Comparison of ENCODE assay signal across 23 cellular contexts in genomic region chr5:87524217-87524616, GRCh38.
"Had no signal": no experiment of that assay in that cellular context is flagged by ENCODE, and none has a peak within 500 bp of the region (broad histone marks: within the 10 kb centered on the region; RNA-seq: fewer than 3 reads in every experiment).

No MANE protein-coding gene starts in this region.

- H3K4me1 ChIP-seq: body of pancreas, foreskin keratinocyte, lower lobe of right lung, transverse colon had no signal

- H3K36me3 Mint-ChIP-seq: naive thymus-derived CD4-positive, alpha-beta T cell; stimulated activated naive B cell treated with anti-CD40 and anti-IgM and Interleukin-4, amounts not matched to agents 10 μg/mL and 1 μg/mL and 100 μg/mL, for 72 hours had no signal

- H3K36me3 ChIP-seq: cardiac muscle cell, lower lobe of right lung, transverse colon, WERI-Rb-1 had no signal

- DNase-seq: activated CD4-positive, alpha-beta T cell treated with anti-CD3 and anti-CD28 coated beads for 1 hour; activated CD4-positive, alpha-beta T cell treated with anti-CD3 and anti-CD28 coated beads, Interleukin-2, amount 50 U/mL, for 1 hour; activated CD8-positive, alpha-beta T cell treated with anti-CD3 and anti-CD28 coated beads, Interleukin-2, amount 10 ng/mL, durations not matched to agents 7 days and 5 days; activated gamma-delta T cell; activated naive CD4-positive, alpha-beta T cell treated with anti-CD3 and anti-CD28 coated beads, Interleukin-2, amount 50 U/mL, for 16 hours; activated naive CD8-positive, alpha-beta T cell treated with anti-CD3 and anti-CD28 coated beads, Interleukin-2, amount 50 U/mL, for 24 hours; anterior cingulate cortex; body of pancreas; effector CD4-positive, alpha-beta T cell; foreskin keratinocyte; lower lobe of right lung; naive thymus-derived CD4-positive, alpha-beta T cell; posterior cingulate gyrus; stimulated activated CD4-positive, alpha-beta T cell treated with anti-CD3 and anti-CD28 coated beads, Interleukin-2, amount 100 ng/mL, for 48 hours; stimulated activated CD8-positive, alpha-beta memory T cell treated with anti-CD3 and anti-CD28 coated beads, Interleukin-4, amount 100 ng/mL, for 48 hours; stimulated activated naive B cell treated with anti-CD40 and anti-IgM and Interleukin-4, amounts not matched to agents 10 μg/mL and 1 μg/mL and 100 μg/mL, for 72 hours; transverse colon; WERI-Rb-1 had no signal

- H3K27me3 Mint-ChIP-seq: activated naive CD8-positive, alpha-beta T cell treated with anti-CD3 and anti-CD28 coated beads, Interleukin-2, amount 50 U/mL, for 24 hours; naive thymus-derived CD4-positive, alpha-beta T cell; stimulated activated naive B cell treated with anti-CD40 and anti-IgM and Interleukin-4, amounts not matched to agents 10 μg/mL and 1 μg/mL and 100 μg/mL, for 72 hours had no signal

- H3K27me3 ChIP-seq: body of pancreas, cardiac muscle cell, foreskin keratinocyte, transverse colon had no signal

- H3K27ac Mint-ChIP-seq: activated CD8-positive, alpha-beta T cell treated with anti-CD3 and anti-CD28 coated beads, Interleukin-2, amount 10 ng/mL, durations not matched to agents 7 days and 5 days; activated naive CD8-positive, alpha-beta T cell treated with anti-CD3 and anti-CD28 coated beads, Interleukin-2, amount 50 U/mL, for 24 hours; activated T-helper 1 cell treated with anti-CD3 and anti-CD28 coated beads, Interleukin-12 subunit alpha, Interleukin-12 subunit beta, Interleukin-2, Interleukin-4 antibody, amounts not matched to agents 30 ng/mL and 10 ng/mL and 1 ng/mL, durations not matched to agents 14 hours and 24 hours and 36 hours; naive thymus-derived CD4-positive, alpha-beta T cell; stimulated activated naive B cell treated with anti-CD40 and anti-IgM and Interleukin-4, amounts not matched to agents 10 μg/mL and 1 μg/mL and 100 μg/mL, for 72 hours had no signal

- H3K27ac ChIP-seq: body of pancreas, cardiac muscle cell, foreskin keratinocyte, lower lobe of right lung, transverse colon, WERI-Rb-1 had no signal

- H3K4me3 Mint-ChIP-seq: activated CD8-positive, alpha-beta T cell treated with anti-CD3 and anti-CD28 coated beads, Interleukin-2, amount 10 ng/mL, durations not matched to agents 7 days and 5 days; activated naive CD8-positive, alpha-beta T cell treated with anti-CD3 and anti-CD28 coated beads, Interleukin-2, amount 50 U/mL, for 24 hours; activated T-helper 1 cell treated with anti-CD3 and anti-CD28 coated beads, Interleukin-12 subunit alpha, Interleukin-12 subunit beta, Interleukin-2, Interleukin-4 antibody, amounts not matched to agents 30 ng/mL and 10 ng/mL and 1 ng/mL, durations not matched to agents 14 hours and 24 hours and 36 hours; naive thymus-derived CD4-positive, alpha-beta T cell; neural crest cell; stimulated activated naive B cell treated with anti-CD40 and anti-IgM and Interleukin-4, amounts not matched to agents 10 μg/mL and 1 μg/mL and 100 μg/mL, for 72 hours had no signal

- H3K4me1 Mint-ChIP-seq: activated naive CD8-positive, alpha-beta T cell treated with anti-CD3 and anti-CD28 coated beads, Interleukin-2, amount 50 U/mL, for 24 hours; naive thymus-derived CD4-positive, alpha-beta T cell; neural crest cell; stimulated activated naive B cell treated with anti-CD40 and anti-IgM and Interleukin-4, amounts not matched to agents 10 μg/mL and 1 μg/mL and 100 μg/mL, for 72 hours had no signal

- H3K4me3 ChIP-seq: body of pancreas, cardiac muscle cell, lower lobe of right lung, transverse colon had no signal

- ATAC-seq: activated CD8-positive, alpha-beta T cell treated with anti-CD3 and anti-CD28 coated beads, Interleukin-2, amount 10 ng/mL, durations not matched to agents 7 days and 5 days; activated naive CD8-positive, alpha-beta T cell treated with anti-CD3 and anti-CD28 coated beads, Interleukin-2, amount 50 U/mL, for 24 hours; body of pancreas; foreskin keratinocyte; left lobe of liver; lower lobe of right lung; naive thymus-derived CD4-positive, alpha-beta T cell; sciatic nerve; stimulated activated naive B cell treated with anti-CD40 and anti-IgM and Interleukin-4, amounts not matched to agents 10 μg/mL and 1 μg/mL and 100 μg/mL, for 72 hours had no signal

- H3K9me3 Mint-ChIP-seq: activated naive CD8-positive, alpha-beta T cell treated with anti-CD3 and anti-CD28 coated beads, Interleukin-2, amount 50 U/mL, for 24 hours; activated T-helper 1 cell treated with anti-CD3 and anti-CD28 coated beads, Interleukin-12 subunit alpha, Interleukin-12 subunit beta, Interleukin-2, Interleukin-4 antibody, amounts not matched to agents 30 ng/mL and 10 ng/mL and 1 ng/mL, durations not matched to agents 14 hours and 24 hours and 36 hours; neural crest cell; stimulated activated naive B cell treated with anti-CD40 and anti-IgM and Interleukin-4, amounts not matched to agents 10 μg/mL and 1 μg/mL and 100 μg/mL, for 72 hours had no signal
